Comparison of ENCODE assay signal across 8 cellular contexts in the genomic region with DNA sequence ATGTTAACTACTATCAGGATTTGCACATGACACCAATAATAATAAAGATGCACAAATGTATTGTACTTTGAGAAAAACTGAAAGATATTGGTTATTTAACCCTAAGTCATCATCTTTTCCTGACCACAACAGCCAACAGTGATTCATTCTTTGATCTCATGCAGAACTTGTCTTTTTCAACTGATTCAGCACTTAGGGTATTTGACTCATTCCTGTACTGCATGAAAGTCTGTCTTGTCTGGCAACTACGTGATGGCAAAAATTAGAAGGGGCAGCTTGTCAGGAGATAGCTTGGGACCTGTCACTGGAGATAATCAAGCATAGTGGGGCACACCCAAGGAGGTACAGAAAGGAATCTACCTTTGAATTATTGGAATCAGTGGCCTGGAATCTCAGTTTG.
DNase-seq lines count a peak whose midpoint lies in the region; ATAC-seq and TF ChIP-seq lines count a peak whose summit lies in the region.

No MANE protein-coding gene starts in this region.

- H3K9me3 ChIP-seq in vagina = no peaks in the 10 kb centered on the region

- no peaks in the 10 kb centered on the region for H3K27me3 Mint-ChIP-seq in chondrocyte (ENCODE audit: low read depth)

- peak overlapping the region; percentile 58 for H3K27ac Mint-ChIP-seq in chondrocyte (ENCODE audit: unreplicated experiment)

- no peak overlapping the region for H3K4me3 ChIP-seq in vagina

- no peak overlapping the region for H3K4me3 Mint-ChIP-seq in chondrocyte (ENCODE audit: unreplicated experiment)

- intact Hi-C loops in vagina (cut with DNase I) (no loop called here), posterior cingulate gyrus (cut with DNase I) (no loop called here)

- no peak for TF ChIP-seq CTCF in chondrocyte (IDR thresholded peaks at IDR 0.05)
- no peak for TF ChIP-seq CTCF in vagina (IDR thresholded peaks at IDR 0.05)

- no peaks in the 10 kb centered on the region for H3K27me3 ChIP-seq in vagina

- peaks cover 5% of the 10 kb centered on the region for H3K36me3 Mint-ChIP-seq in chondrocyte (ENCODE audit: low read depth)

- H3K4me1 ChIP-seq in vagina = peaks cover 20% of the 10 kb centered on the region

- no peak overlapping the region for H3K27ac ChIP-seq in vagina

- ATAC-seq in GM19455 (IDR thresholded peaks at IDR 0.05; ENCODE audit: unreplicated experiment) = peak; percentile 89

- H3K9me3 Mint-ChIP-seq in chondrocyte (ENCODE audit: low read depth) = no peaks in the 10 kb centered on the region

- no peaks in the 10 kb centered on the region for H3K36me3 ChIP-seq in vagina

- DNase-seq in CD1c-positive myeloid dendritic cell (ENCODE audit: extremely low spot score) (peak; percentile 9), HK-2 (ENCODE audit: unreplicated experiment) (peak; percentile 29), chondrocyte (ENCODE audit: low spot score) (no peak), SHP77 treated with DMSO at 0.1 percent for 48 hours (lab: John Stamatoyannopoulos, UW) (no peak), vagina (ENCODE audit: extremely low spot score in 2 of 2) (no peak), posterior cingulate gyrus (no peak), NCI-H2227 (lab: John Stamatoyannopoulos, UW; ENCODE audit: unreplicated experiment) (no peak)

- peaks cover 46% of the 10 kb centered on the region for H3K4me1 Mint-ChIP-seq in chondrocyte (ENCODE audit: low read depth)

- TF ChIP-seq POLR2A in vagina (IDR thresholded peaks at IDR 0.05) = no peak

Comparison
In these comparisons a context has a peak if more than half of its experiments do, and no peak if none do; other contexts are left out.
1. DNase-seq: peak in CD1c-positive myeloid dendritic cell (single experiment) and HK-2 (single experiment); none in chondrocyte (single experiment), SHP77 treated with DMSO at 0.1 percent for 48 hours (single experiment), vagina (0 of 2), posterior cingulate gyrus (0 of 10) and NCI-H2227 (single experiment).